Comparison of ENCODE assay signal across 3 cellular contexts in genomic region chr13:45871201-45871600, GRCh38. TPM values are rescaled to one million over a fixed set of nuclear protein-coding genes. Genes with fewer than 3 reads are reported as not detected.
"Had no signal": no experiment of that assay in that cellular context is flagged by ENCODE, and none has a peak within 500 bp of the region (broad histone marks: within the 10 kb centered on the region; RNA-seq: fewer than 3 reads in every experiment).

No MANE protein-coding gene starts in this region.

RNA-seq across cellular contexts. Expression of gene SIAH3, which starts 19.6 kb away (rescaled TPM):
- total RNA-seq: PC-9, Peyer's patch, RPMI7951 had no signal
